6 cellular contexts compared by ENCODE assay signal in genomic region chr2:218216336-218216673, GRCh38. TPM values are rescaled to one million over a fixed set of nuclear protein-coding genes. Genes with fewer than 3 reads are reported as not detected.
A peak's percentile ranks its signal among the peaks of the same experiment; 100 is the strongest.
DNase-seq lines count a peak whose midpoint lies in the region; ATAC-seq and TF ChIP-seq lines count a peak whose summit lies in the region.

No MANE protein-coding gene starts in this region.

- peak overlapping the region; percentile 93 for H3K27ac Mint-ChIP-seq in activated T-cell treated with anti-CD3 and anti-CD28 coated beads, Interleukin-2, amount 50 U/mL, for 72 hours

- H3K27me3 Mint-ChIP-seq in activated T-cell treated with anti-CD3 and anti-CD28 coated beads, Interleukin-2, amount 50 U/mL, for 72 hours (ENCODE audit: low read depth), result no peaks in the 10 kb centered on the region

- no peak for TF ChIP-seq CTCF in left ventricle myocardium inferior (IDR thresholded peaks at IDR 0.05; ENCODE audit: borderline replicate concordance)

- ATAC-seq in activated T-cell treated with anti-CD3 and anti-CD28 coated beads, Interleukin-2, amount 50 U/mL, for 72 hours (replicated peaks in 1 of 2), result no peak
- no peak for ATAC-seq in GM18498 (IDR thresholded peaks at IDR 0.05; ENCODE audit: unreplicated experiment)

- no peaks in the 10 kb centered on the region for H3K27me3 ChIP-seq in left ventricle myocardium inferior (ENCODE audit: low read depth)

- H3K4me3 Mint-ChIP-seq in activated T-cell treated with anti-CD3 and anti-CD28 coated beads, Interleukin-2, amount 50 U/mL, for 72 hours, result peak overlapping the region; percentile 89 to 93

- H3K27ac ChIP-seq in left ventricle myocardium inferior (replicated peaks), result peak overlapping the region; percentile 97
- peak overlapping the region; percentile 98 for H3K27ac ChIP-seq in urinary bladder (ENCODE audit: low read depth)

- H3K36me3 ChIP-seq in left ventricle myocardium inferior (no peaks in the 10 kb centered on the region), urinary bladder (ENCODE audit: insufficient read depth) (no peaks in the 10 kb centered on the region)

- H3K36me3 Mint-ChIP-seq in activated T-cell treated with anti-CD3 and anti-CD28 coated beads, Interleukin-2, amount 50 U/mL, for 72 hours (ENCODE audit: insufficient read depth in 2 of 2), result peaks cover 14 to 30% of the 10 kb centered on the region in 2 donors

- peaks cover 53% of the 10 kb centered on the region for H3K4me1 ChIP-seq in left ventricle myocardium inferior
- no peaks in the 10 kb centered on the region for H3K4me1 ChIP-seq in urinary bladder (ENCODE audit: insufficient read depth)

- 40% methylated on average over 9 of the region's 9 CpGs for WGBS in urinary bladder

- DNase-seq in activated T-cell treated with anti-CD3 and anti-CD28 coated beads, Interleukin-2, amount 50 U/mL, for 72 hours, result no peak
- DNase-seq in activated T-cell treated with anti-CD3 and anti-CD28 coated beads, Interleukin-2, amount 50 U/mL, for 48 hours, result no peak
- peak; percentile 21 for DNase-seq in left ventricle myocardium inferior
- DNase-seq in GM19240 (ENCODE audit: insufficient read length, low spot score), result no peak

- intact Hi-C loops in left ventricle myocardium inferior (cut with micrococcal nuclease), result no loop called here

- H3K9me3 Mint-ChIP-seq in activated T-cell treated with anti-CD3 and anti-CD28 coated beads, Interleukin-2, amount 50 U/mL, for 72 hours, result no peaks in the 10 kb centered on the region

- H3K4me3 ChIP-seq in left ventricle myocardium inferior (peak overlapping the region; percentile 96), urinary bladder (ENCODE audit: low read depth, low read length) (peak overlapping the region; percentile 91)

- H3K9me3 ChIP-seq in left ventricle myocardium inferior (replicated peaks), result no peaks in the 10 kb centered on the region

- peaks cover 39% of the 10 kb centered on the region for H3K4me1 Mint-ChIP-seq in activated T-cell treated with anti-CD3 and anti-CD28 coated beads, Interleukin-2, amount 50 U/mL, for 72 hours (ENCODE audit: low read depth)

RNA-seq across cellular contexts. Expression of gene ARPC2, which starts 0.7 kb away (rescaled TPM):
- total RNA-seq in activated T-cell treated with anti-CD3 and anti-CD28 coated beads, Interleukin-2, amount 50 U/mL, for 72 hours, result 100 to 1,000 TPM; 517 to 533 TPM
- total RNA-seq in left ventricle myocardium inferior (135 TPM), urinary bladder (206 TPM)
- polyA plus RNA-seq in urinary bladder, result 256 TPM

RNA-seq across cellular contexts. Expression of gene GPBAR1, which starts 44.5 kb away (rescaled TPM):
- total RNA-seq in activated T-cell treated with anti-CD3 and anti-CD28 coated beads, Interleukin-2, amount 50 U/mL, for 72 hours, result 1 to 10 TPM in 1 of 2 donors, under 1 TPM in 1; 0.76 to 1.4 TPM
- total RNA-seq in left ventricle myocardium inferior, result 1.5 TPM
- 1.6 TPM for total RNA-seq in urinary bladder
- polyA plus RNA-seq in urinary bladder, result 19.3 TPM

RNA-seq across cellular contexts. Expression of gene CXCR1, which starts 49.5 kb away (rescaled TPM):
- not detected for total RNA-seq in activated T-cell treated with anti-CD3 and anti-CD28 coated beads, Interleukin-2, amount 50 U/mL, for 72 hours
- total RNA-seq in left ventricle myocardium inferior, result 0.44 TPM
- total RNA-seq in urinary bladder, result 0.26 TPM
- 0.13 TPM for polyA plus RNA-seq in urinary bladder

RNA-seq across cellular contexts. Expression of gene AAMP, which starts 53.6 kb away (rescaled TPM):
- total RNA-seq in activated T-cell treated with anti-CD3 and anti-CD28 coated beads, Interleukin-2, amount 50 U/mL, for 72 hours, result 10 to 100 TPM; 51.7 to 63.0 TPM
- total RNA-seq in left ventricle myocardium inferior, result 50.5 TPM
- total RNA-seq in urinary bladder, result 75.9 TPM
- polyA plus RNA-seq in urinary bladder, result 139 TPM

RNA-seq across cellular contexts. Expression of gene PNKD, which starts 54.0 kb away (rescaled TPM):
- total RNA-seq in activated T-cell treated with anti-CD3 and anti-CD28 coated beads, Interleukin-2, amount 50 U/mL, for 72 hours, result 10 to 100 TPM; 14.7 to 17.7 TPM
- total RNA-seq in left ventricle myocardium inferior (75.4 TPM), urinary bladder (24.6 TPM)
- polyA plus RNA-seq in urinary bladder, result 92.7 TPM
